11 cellular contexts compared by ENCODE assay signal in the genomic region with DNA sequence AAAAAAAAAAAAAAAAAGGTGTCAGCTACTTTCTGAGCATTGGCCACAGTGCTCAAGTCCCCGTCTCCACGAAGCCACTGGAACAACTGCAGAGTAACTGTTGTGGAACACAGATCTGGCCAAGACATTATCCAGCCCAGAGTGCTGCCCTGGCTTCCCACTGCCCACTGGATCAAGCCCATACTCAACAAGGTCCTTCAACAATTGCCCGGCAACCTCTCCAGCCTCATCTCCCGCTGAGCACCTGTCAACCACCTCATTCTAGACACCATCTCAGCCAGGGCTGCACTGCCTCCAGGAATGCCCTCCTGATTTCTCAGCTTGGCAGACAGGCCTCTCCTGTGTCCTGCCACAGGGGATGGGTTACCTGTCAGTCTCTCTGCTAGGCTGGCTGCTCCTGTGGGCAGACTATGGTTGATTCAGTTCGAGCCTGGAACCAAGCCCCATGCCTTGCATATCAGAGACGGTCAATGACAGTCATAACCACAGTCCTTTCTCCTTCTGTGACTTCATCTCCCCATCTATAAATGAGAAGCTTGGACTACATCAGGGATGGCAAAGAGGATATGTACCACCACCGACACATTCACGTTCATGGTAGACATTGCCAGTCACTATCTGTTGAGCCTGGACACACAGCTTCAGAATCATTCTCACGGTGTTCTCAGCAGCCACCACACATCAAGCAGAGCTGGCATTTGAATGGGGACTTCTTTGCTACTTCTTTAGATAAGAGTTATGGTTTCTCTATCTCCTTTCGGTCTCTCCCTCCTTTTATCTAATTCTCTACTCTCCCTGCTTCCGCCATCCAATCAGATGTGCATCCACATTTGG.
A peak's percentile ranks its signal among the peaks of the same experiment; 100 is the strongest.
DNase-seq lines count a peak whose midpoint lies in the region; ATAC-seq, FAIRE-seq and TF ChIP-seq lines count a peak whose summit lies in the region.
"Had no signal": no experiment of that assay in that cellular context is flagged by ENCODE, and none has a peak within 500 bp of the region (broad histone marks: within the 10 kb centered on the region; RNA-seq: fewer than 3 reads in every experiment).

No MANE protein-coding gene starts in this region.

- H3K4me1 ChIP-seq in muscle layer of duodenum (ENCODE audit: control insufficient read depth in 1 of 2, insufficient read depth in 2 of 2, low read length in 2 of 2) (peaks cover 61 to 75% of the 10 kb centered on the region in 2 donors), tibial nerve (peaks cover 19 to 96% (median 77%) of the 10 kb centered on the region in 4 donors)
- H3K4me1 ChIP-seq: A549 had no signal

- no peak overlapping the region for H3K4me3 ChIP-seq in bronchial epithelial cell (ENCODE audit: low read depth, low read length)
- peak overlapping the region in 1 of 2 donors; percentile 35 for H3K4me3 ChIP-seq in muscle layer of duodenum (ENCODE audit: low read depth in 1 of 2, low read length in 2 of 2)
- no peak overlapping the region for H3K4me3 ChIP-seq in tibial nerve
- H3K4me3 ChIP-seq: A549, GM23338 had no signal

- intact Hi-C loops in activated CD4-positive, alpha-beta T cell treated with anti-CD3 and anti-CD28 coated beads for 36 hours (cut with DNase I, micrococcal nuclease), result no loop called here

- H3K27ac Mint-ChIP-seq in activated CD4-positive, alpha-beta T cell treated with anti-CD3 and anti-CD28 coated beads for 36 hours, result peak overlapping the region; percentile 93
- H3K27ac Mint-ChIP-seq: GM23338 had no signal

- no peak for TF ChIP-seq CTCF in bronchial epithelial cell (IDR thresholded peaks at IDR 0.05; ENCODE audit: insufficient read depth, low read length, severe bottlenecking)
- no peak for TF ChIP-seq CTCF in tibial nerve (IDR thresholded peaks at IDR 0.05)

- H3K27ac ChIP-seq in muscle layer of duodenum (ENCODE audit: low read length) (peak overlapping the region; percentile 86), tibial nerve (peak overlapping the region; percentile 82 to 98 (median 94))
- H3K27ac ChIP-seq: A549 had no signal

- H3K36me3 ChIP-seq in bronchial epithelial cell (ENCODE audit: control insufficient read depth, insufficient read depth, low read length) (no peaks in the 10 kb centered on the region), muscle layer of duodenum (ENCODE audit: control insufficient read depth in 1 of 2, insufficient read depth in 2 of 2, low read length in 2 of 2) (peaks cover 0 to 6% of the 10 kb centered on the region in 2 donors), tibial nerve (peaks cover 0 to 8% (median 0%) of the 10 kb centered on the region in 3 donors)

- POLR2A ChIA-PET in activated CD4-positive, alpha-beta T cell treated with anti-CD3 and anti-CD28 coated beads for 36 hours (lab: Charles Lee), result interaction anchor here (0.6 kb wide), 1 partner anchor 12 kb away, joined by 9 read pairs; no protein-coding TSS in a partner anchor

- H3K27me3 ChIP-seq in bronchial epithelial cell (ENCODE audit: control insufficient read depth, insufficient read depth, low read length), result no peaks in the 10 kb centered on the region
- H3K27me3 ChIP-seq in muscle layer of duodenum (ENCODE audit: low read depth, low read length), result no peaks in the 10 kb centered on the region
- no peaks in the 10 kb centered on the region for H3K27me3 ChIP-seq in tibial nerve

- no peak overlapping the region for H3K4me3 Mint-ChIP-seq in activated CD4-positive, alpha-beta T cell treated with anti-CD3 and anti-CD28 coated beads for 36 hours
- H3K4me3 Mint-ChIP-seq: GM23338 had no signal

- H3K27me3 Mint-ChIP-seq in activated CD4-positive, alpha-beta T cell treated with anti-CD3 and anti-CD28 coated beads for 36 hours, result no peaks in the 10 kb centered on the region

- TF ChIP-seq EP300 in tibial nerve (IDR thresholded peaks at IDR 0.05), result no peak

- WGBS in tibial nerve, 2 donors, result 84 to 89% methylated on average over 11 of the region's 11 CpGs

- peaks cover 6% of the 10 kb centered on the region for H3K36me3 Mint-ChIP-seq in activated CD4-positive, alpha-beta T cell treated with anti-CD3 and anti-CD28 coated beads for 36 hours (ENCODE audit: low read depth)

- no peaks in the 10 kb centered on the region for H3K9me3 Mint-ChIP-seq in activated CD4-positive, alpha-beta T cell treated with anti-CD3 and anti-CD28 coated beads for 36 hours (ENCODE audit: low read depth)
- H3K9me3 Mint-ChIP-seq: GM23338 had no signal

- DNase-seq in activated CD4-positive, alpha-beta T cell treated with anti-CD3 and anti-CD28 coated beads for 36 hours, result no peak
- no peak for DNase-seq in activated CD4-positive, alpha-beta T cell treated with anti-CD3 and anti-CD28 coated beads, Interleukin-2, amount 50 U/mL, for 4 hours
- DNase-seq in bronchial epithelial cell (ENCODE audit: low read depth) (no peak), tibial nerve (ENCODE audit: low spot score in 2 of 2) (no peak), SW 1271 (lab: John Stamatoyannopoulos, UW) (no peak), GM03348 (ENCODE audit: low spot score) (no peak)
- DNase-seq: NCI-H2227 treated with DMSO at 0.1 percent for 48 hours had no signal

- H3K4me1 Mint-ChIP-seq in activated CD4-positive, alpha-beta T cell treated with anti-CD3 and anti-CD28 coated beads for 36 hours, result peaks cover 37% of the 10 kb centered on the region

- FAIRE-seq in bronchial epithelial cell (lab: Jason Lieb, UNC), result peak; percentile 83
- FAIRE-seq: A549 had no signal

- peak; percentile 57 for ATAC-seq in activated CD4-positive, alpha-beta T cell treated with anti-CD3 and anti-CD28 coated beads for 36 hours
- ATAC-seq in HG03457 (IDR thresholded peaks at IDR 0.05; ENCODE audit: unreplicated experiment), result no peak
- ATAC-seq: A549, GM23338 had no signal

- H3K9me3 ChIP-seq in muscle layer of duodenum (ENCODE audit: control insufficient read depth in 1 of 2, low read length in 2 of 2) (no peaks in the 10 kb centered on the region), tibial nerve (no peaks in the 10 kb centered on the region)
- H3K9me3 ChIP-seq: A549 had no signal

- CTCF ChIA-PET in activated CD4-positive, alpha-beta T cell treated with anti-CD3 and anti-CD28 coated beads for 36 hours (lab: Charles Lee), result interaction anchor here (0.6 to 1.2 kb wide), 5 partner anchors 9 to 81 kb away, joined by 3 to 6 read pairs (median 3); no protein-coding TSS in a partner anchor

- no peak for TF ChIP-seq POLR2A in tibial nerve (IDR thresholded peaks at IDR 0.05)
